In genomic region chr5:176653401-176653800, GRCh38 we compare ENCODE assay signal across 1 cellular context.
TF ChIP-seq lines count a peak whose summit lies in the region.

No MANE protein-coding gene starts in this region.

TF ChIP-seq in WTC11, 78 proteins besides CTCF, POLR2A, EP300 and RAD21 (continued from another document):
- TF ChIP-seq TCF7 (CRISPR knock-in tag; IDR thresholded peaks at IDR 0.05; ENCODE audit: low read depth) (no peak), PRRX2 (CRISPR knock-in tag; IDR thresholded peaks at IDR 0.05) (no peak)
- TF ChIP-seq, protein P1, sequence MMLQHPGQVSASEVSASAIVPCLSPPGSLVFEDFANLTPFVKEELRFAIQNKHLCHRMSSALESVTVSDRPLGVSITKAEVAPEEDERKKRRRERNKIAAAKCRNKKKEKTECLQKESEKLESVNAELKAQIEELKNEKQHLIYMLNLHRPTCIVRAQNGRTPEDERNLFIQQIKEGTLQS (CRISPR knock-in tag; conservative IDR thresholded peaks at IDR 0.05): no peak
